Comparison of ENCODE assay signal across 2 cellular contexts in genomic region chr1:17001760-17002523, GRCh38.
TF ChIP-seq lines count a peak whose summit lies in the region.

No MANE protein-coding gene starts in this region.

TF ChIP-seq in HepG2, 621 proteins besides CTCF, POLR2A, EP300 and RAD21:
- TF ChIP-seq ZNF230 (CRISPR knock-in tag; IDR thresholded peaks at IDR 0.05) (no peak), ZBTB21 (CRISPR knock-in tag; IDR thresholded peaks at IDR 0.05) (no peak), ZNF768 (CRISPR knock-in tag; IDR thresholded peaks at IDR 0.05) (peak; percentile 98), NR0B2 (CRISPR knock-in tag; IDR thresholded peaks at IDR 0.05) (0 out of 2 replicates have a peak, but pooled peaks have one; percentile 16), ZNF335 (CRISPR knock-in tag; IDR thresholded peaks at IDR 0.05) (no peak), CBX5 (CRISPR knock-in tag; IDR thresholded peaks at IDR 0.05; ENCODE audit: borderline replicate concordance) (no peak), NFRKB (IDR thresholded peaks at IDR 0.05) (no peak), TFDP2 (CRISPR knock-in tag; IDR thresholded peaks at IDR 0.05) (no peak), ZNF687 (CRISPR knock-in tag; IDR thresholded peaks at IDR 0.05) (0 out of 2 replicates have a peak, but pooled peaks have one; percentile 12), DMTF1 (CRISPR knock-in tag; IDR thresholded peaks at IDR 0.05) (no peak), PAWR (CRISPR knock-in tag; IDR thresholded peaks at IDR 0.05; ENCODE audit: borderline replicate concordance) (no peak)

TF ChIP-seq in HEK293, 187 proteins besides CTCF, POLR2A, EP300 and RAD21:
- TF ChIP-seq ZNF768 (tag by site-specific recombination; IDR thresholded peaks at IDR 0.05) (peak; percentile 78; the same call in 1 of the 2 replicates), ZNF155 (tag by site-specific recombination; IDR thresholded peaks at IDR 0.05) (no peak)
TF ChIP-seq in HEK293: peak in this region for 1.
